ENCODE assay signal across 8 cellular contexts in genomic region chr1:236065509-236066005, GRCh38. TPM values are rescaled to one million over a fixed set of nuclear protein-coding genes. Genes with fewer than 3 reads are reported as not detected.
DNase-seq lines count a peak whose midpoint lies in the region; ATAC-seq and TF ChIP-seq lines count a peak whose summit lies in the region.

No MANE protein-coding gene starts in this region.

- intact Hi-C loops in spleen (cut with DNase I; ENCODE audit: low total_unique reads) = no loop called here

- no peak for TF ChIP-seq POLR2A in spleen (IDR thresholded peaks at IDR 0.05)

- H3K27me3 ChIP-seq in spleen (replicated peaks in 1 of 7) = peaks cover 0 to 40% (median 22%) of the 10 kb centered on the region in 7 donors

- WGBS in spleen, 5 donors = 35 to 47% (median 42%) methylated on average over 14 to 17 of the region's 17 CpGs

- peak; percentile 0 for TF ChIP-seq CTCF in astrocyte of the cerebellum (IDR thresholded peaks at IDR 0.05; ENCODE audit: low read depth, low read length, missing control alignments)
- TF ChIP-seq CTCF in spleen (IDR thresholded peaks at IDR 0.05 in 8 of 11, conservative IDR thresholded peaks at IDR 0.05 in 3 of 11) = no peak

- peaks cover 0 to 4% (median 2%) of the 10 kb centered on the region in 8 donors for H3K9me3 ChIP-seq in spleen

- in situ Hi-C loops in astrocyte of the cerebellum (cut with HindIII; ENCODE audit: low sequenced_read_pairs) = loop anchor here (5.0 kb wide), 1 partner anchor 73 kb away; no protein-coding TSS in a partner anchor

- no peaks in the 10 kb centered on the region for H3K36me3 ChIP-seq in spleen

- peak overlapping the region; percentile 49 to 93 (median 88) for H3K27ac ChIP-seq in spleen

- no peak for ATAC-seq in HG02852 (IDR thresholded peaks at IDR 0.05; ENCODE audit: unreplicated experiment)
- ATAC-seq in HG02970 (IDR thresholded peaks at IDR 0.05; ENCODE audit: low FRiP score, unreplicated experiment) = no peak
- ATAC-seq in HG02588 (IDR thresholded peaks at IDR 0.05; ENCODE audit: unreplicated experiment) = no peak

- H3K4me1 ChIP-seq in spleen = peaks cover 4 to 44% (median 39%) of the 10 kb centered on the region in 6 donors

- H3K4me3 ChIP-seq in astrocyte of the cerebellum (ENCODE audit: low read depth, low read length) (peak overlapping the region; percentile 83), spleen (peak overlapping the region; percentile 52 to 82 (median 60))

- DNase-seq in HCEC 1CT = peak; percentile 20
- no peak for DNase-seq in astrocyte of the cerebellum (ENCODE audit: low read depth)
- DNase-seq in iPS-NIHi7 (ENCODE audit: extremely low spot score) = peak; percentile 63
- no peak for DNase-seq in spleen
- DNase-seq in activated CD4-positive, alpha-beta T cell treated with anti-CD3 and anti-CD28 coated beads for 1 hour = no peak

RNA-seq across cellular contexts. Expression of gene NID1, which starts 0.7 kb away (rescaled TPM):
- 100 to 1,000 TPM in 5 of 7 donors, 10 to 100 TPM in 2; 48.1 to 178 (median 101) TPM for total RNA-seq in spleen
- 10 to 100 TPM in 2 of 3 donors, 1 to 10 TPM in 1; 6.8 to 13.3 (median 12.9) TPM for polyA plus RNA-seq in spleen

Comparison
In these comparisons a context has a peak if more than half of its experiments do, and no peak if none do; other contexts are left out.
1. DNase-seq: peak in HCEC 1CT (single experiment) and iPS-NIHi7 (single experiment); none in astrocyte of the cerebellum (single experiment), spleen (single experiment) and activated CD4-positive, alpha-beta T cell treated with anti-CD3 and anti-CD28 coated beads for 1 hour (single experiment).